In genomic region chr7:139230484-139230773, GRCh38 we compare ENCODE assay signal across 8 cellular contexts. TPM values are rescaled to one million over a fixed set of nuclear protein-coding genes. Genes with fewer than 3 reads are reported as not detected.
A peak's percentile ranks its signal among the peaks of the same experiment; 100 is the strongest.
DNase-seq lines count a peak whose midpoint lies in the region; ATAC-seq and TF ChIP-seq lines count a peak whose summit lies in the region.

No MANE protein-coding gene starts in this region.

- 4 to 5% methylated on average over 12 of the region's 12 CpGs for WGBS in ectodermal cell, 2 experiments

- no peaks in the 10 kb centered on the region for H3K4me1 ChIP-seq in BE2C
- H3K4me1 ChIP-seq in Loucy (ENCODE audit: insufficient read depth, low read length, poor library complexity, severe bottlenecking), result peaks cover 28% of the 10 kb centered on the region
- H3K4me1 ChIP-seq in ectodermal cell (ENCODE audit: control insufficient read depth, insufficient read depth, low read length), result no peaks in the 10 kb centered on the region

- peak overlapping the region; percentile 70 for H3K9ac ChIP-seq in Loucy (ENCODE audit: low read depth, low read length, poor library complexity, severe bottlenecking)

- no peak for ATAC-seq in natural killer cell
- no peak for ATAC-seq in GM19467 (IDR thresholded peaks at IDR 0.05; ENCODE audit: unreplicated experiment)
- no peak for ATAC-seq in GM19455 (IDR thresholded peaks at IDR 0.05; ENCODE audit: unreplicated experiment)
- ATAC-seq in GM21528 (IDR thresholded peaks at IDR 0.05; ENCODE audit: low FRiP score, unreplicated experiment), result no peak

- H3F3A ChIP-seq in Loucy (ENCODE audit: low read depth), result no peaks in the 10 kb centered on the region

- peaks cover 3% of the 10 kb centered on the region for H3K36me3 ChIP-seq in BE2C
- no peaks in the 10 kb centered on the region for H3K36me3 ChIP-seq in Loucy (ENCODE audit: insufficient read depth, low read length)
- no peaks in the 10 kb centered on the region for H3K36me3 ChIP-seq in ectodermal cell (ENCODE audit: control insufficient read depth, insufficient read depth, low read length)

- peaks cover 28% of the 10 kb centered on the region for H4K20me1 ChIP-seq in Loucy (ENCODE audit: insufficient read depth, low read length, poor library complexity, severe bottlenecking)

- H3K9me3 Mint-ChIP-seq in natural killer cell, result no peaks in the 10 kb centered on the region

- TF ChIP-seq CTCF in BE2C (IDR thresholded peaks at IDR 0.05; ENCODE audit: low read depth, low read length), result no peak
- TF ChIP-seq CTCF in Loucy (conservative IDR thresholded peaks at IDR 0.05; ENCODE audit: low read length), result no peak
- TF ChIP-seq CTCF in natural killer cell (IDR thresholded peaks at IDR 0.05), result no peak

- no peaks in the 10 kb centered on the region for H3K9me3 ChIP-seq in BE2C
- H3K9me3 ChIP-seq in Loucy (ENCODE audit: insufficient read depth, low read depth, low read length), result no peaks in the 10 kb centered on the region
- H3K9me3 ChIP-seq in ectodermal cell (ENCODE audit: control insufficient read depth, low read length), result no peaks in the 10 kb centered on the region

- peaks cover 22 to 28% of the 10 kb centered on the region in 2 donors for H3K4me1 Mint-ChIP-seq in natural killer cell

- peak overlapping the region; percentile 99 for H3K4me3 Mint-ChIP-seq in natural killer cell

- peaks cover 3 to 6% of the 10 kb centered on the region in 2 donors for H3K27me3 Mint-ChIP-seq in natural killer cell (ENCODE audit: low read depth in 2 of 2)

- no peak for DNase-seq in BE2C
- no peak for DNase-seq in natural killer cell
- DNase-seq in NCI-H2196 treated with DMSO at 0.1 percent for 48 hours (lab: John Stamatoyannopoulos, UW; ENCODE audit: unreplicated experiment), result no peak

- intact Hi-C loops in natural killer cell (cut with micrococcal nuclease), result no loop called here

- H3K4me3 ChIP-seq in BE2C (ENCODE audit: low read depth, low read length) (peak overlapping the region; percentile 94), Loucy (ENCODE audit: low read length, poor library complexity, severe bottlenecking) (peak overlapping the region; percentile 89), ectodermal cell (ENCODE audit: insufficient read depth, low read depth, low read length) (peak overlapping the region; percentile 83)

- H3K9me2 ChIP-seq in Loucy (replicated peaks; ENCODE audit: low read depth, low read length), result no peaks in the 10 kb centered on the region

- no peaks in the 10 kb centered on the region for H3K36me3 Mint-ChIP-seq in natural killer cell

- peaks cover 35% of the 10 kb centered on the region for H3K79me2 ChIP-seq in Loucy (ENCODE audit: insufficient read depth, low read length)

- H3K27me3 ChIP-seq in BE2C (peaks cover 4% of the 10 kb centered on the region; the same call in 1 of the 2 replicates), Loucy (ENCODE audit: insufficient read depth, low read length, poor library complexity, severe bottlenecking) (no peaks in the 10 kb centered on the region), ectodermal cell (ENCODE audit: control insufficient read depth, insufficient read depth, low read length, poor library complexity, severe bottlenecking) (no peaks in the 10 kb centered on the region)

- peak overlapping the region; percentile 87 for H3K4me2 ChIP-seq in Loucy (ENCODE audit: low read depth, low read length, poor library complexity, severe bottlenecking)

- peak overlapping the region; percentile 99 for H2AFZ ChIP-seq in Loucy (ENCODE audit: low read length)

- H3K27ac ChIP-seq in ectodermal cell (ENCODE audit: insufficient read depth, low read depth, low read length, poor library complexity, severe bottlenecking), result peak overlapping the region; percentile 28

- peak overlapping the region; percentile 94 to 95 for H3K27ac Mint-ChIP-seq in natural killer cell

RNA-seq across cellular contexts. Expression of gene UBN2, which starts 0.6 kb away (rescaled TPM):
- 3.1 TPM for polyA plus RNA-seq in BE2C (2012; ENCODE audit: insufficient read depth, insufficient read length, low read depth)
- 10.8 TPM for polyA plus RNA-seq in ectodermal cell (2013, experiment 1 of 4)
- 13.0 TPM for polyA plus RNA-seq in ectodermal cell (2013, experiment 2 of 4)
- polyA plus RNA-seq in ectodermal cell (2013, experiment 3 of 4), result 7.8 TPM
- 10.1 TPM for polyA plus RNA-seq in ectodermal cell (2013, experiment 4 of 4)
- total RNA-seq in natural killer cell, result 10 to 100 TPM; 17.6 to 33.2 (median 21.2) TPM
